Comparison of ENCODE assay signal across 8 cellular contexts in the genomic region with DNA sequence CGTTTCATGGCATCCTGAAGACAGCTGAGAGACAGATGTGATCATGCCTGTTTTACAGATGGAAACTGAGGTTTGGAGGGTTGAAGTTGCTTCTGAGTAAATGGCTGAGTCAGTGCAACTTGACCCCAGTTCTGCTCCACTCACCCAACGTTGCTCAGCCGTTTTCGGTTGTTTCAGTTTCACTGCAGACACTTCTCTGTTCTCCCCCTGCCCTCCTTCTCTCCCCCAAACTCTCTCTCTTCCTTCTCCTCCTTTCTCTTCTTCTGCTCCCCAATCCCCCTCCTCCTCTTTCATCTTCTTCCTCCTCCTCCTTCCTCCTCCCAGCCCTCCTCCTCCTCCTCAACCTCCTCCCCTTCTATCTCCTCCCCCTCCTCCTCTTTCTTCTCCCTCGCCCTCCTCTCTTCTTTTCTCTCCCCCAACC. TPM values are rescaled to one million over a fixed set of nuclear protein-coding genes. Genes with fewer than 3 reads are reported as not detected.
A peak's percentile ranks its signal among the peaks of the same experiment; 100 is the strongest.
DNase-seq lines count a peak whose midpoint lies in the region; ATAC-seq and TF ChIP-seq lines count a peak whose summit lies in the region.

No MANE protein-coding gene starts in this region.

- intact Hi-C loops in lower lobe of right lung (cut with DNase I): no loop called here
- intact Hi-C loops in tibial artery (cut with DNase I; ENCODE audit: low total_unique reads): no loop called here

- DNase-seq in GM12865 (ENCODE audit: low read depth) (peak; percentile 91), lower lobe of right lung (no peak), nucleus accumbens (lab: John Stamatoyannopoulos, UW) (no peak), tibial artery (no peak), HPDE6-E6E7 (ENCODE audit: extremely low spot score) (no peak)

- no peaks in the 10 kb centered on the region for H3K36me3 ChIP-seq in lower lobe of right lung
- no peaks in the 10 kb centered on the region for H3K36me3 ChIP-seq in tibial artery

- H3K9me3 ChIP-seq in lower lobe of right lung: no peaks in the 10 kb centered on the region
- no peaks in the 10 kb centered on the region for H3K9me3 ChIP-seq in tibial artery

- no peaks in the 10 kb centered on the region for H3K4me1 ChIP-seq in lower lobe of right lung
- no peaks in the 10 kb centered on the region for H3K4me1 ChIP-seq in tibial artery

- peak; percentile 68 for ATAC-seq in HG02623 (IDR thresholded peaks at IDR 0.05; ENCODE audit: unreplicated experiment)
- peak; percentile 56; the same call in 2 of the 3 replicates for ATAC-seq in SK-N-SH treated with all-trans-retinoic acid at 6 μM for 48 hours
- peak; percentile 45 to 54 for ATAC-seq in lower lobe of right lung
- ATAC-seq in HG03039 (IDR thresholded peaks at IDR 0.05; ENCODE audit: unreplicated experiment): no peak

- no peak for TF ChIP-seq CTCF in GM12865 (IDR thresholded peaks at IDR 0.05; ENCODE audit: insufficient read depth, low read depth, low read length, missing control alignments)
- no peak for TF ChIP-seq CTCF in lower lobe of right lung (IDR thresholded peaks at IDR 0.05)
- TF ChIP-seq CTCF in tibial artery (IDR thresholded peaks at IDR 0.05): no peak

- H3K27ac ChIP-seq in lower lobe of right lung: no peak overlapping the region
- H3K27ac ChIP-seq in tibial artery: no peak overlapping the region

- H3K27me3 ChIP-seq in lower lobe of right lung (ENCODE audit: low read depth): no peaks in the 10 kb centered on the region
- no peaks in the 10 kb centered on the region for H3K27me3 ChIP-seq in tibial artery

- H3K4me3 ChIP-seq in GM12865 (ENCODE audit: low read depth, low read length) (peak overlapping the region; percentile 1; the same call in 1 of the 2 replicates), lower lobe of right lung (no peak overlapping the region), tibial artery (no peak overlapping the region)

TF ChIP-seq in SK-N-SH treated with all-trans-retinoic acid at 6 μM for 48 hours, 23 proteins besides CTCF, POLR2A, EP300 and RAD21:
- TF ChIP-seq TOX (CRISPR knock-in tag; IDR thresholded peaks at IDR 0.05; ENCODE audit: borderline replicate concordance) (no peak), ZNF8 (CRISPR knock-in tag; IDR thresholded peaks at IDR 0.05) (no peak), TCF4 (CRISPR knock-in tag; IDR thresholded peaks at IDR 0.05; ENCODE audit: borderline replicate concordance) (no peak), TSHZ2 (CRISPR knock-in tag; IDR thresholded peaks at IDR 0.05) (no peak), CSDC2 (CRISPR knock-in tag; IDR thresholded peaks at IDR 0.05) (no peak), RARB (CRISPR knock-in tag; IDR thresholded peaks at IDR 0.05) (no peak), CSRNP3 (CRISPR knock-in tag; IDR thresholded peaks at IDR 0.05) (no peak), ZFP3 (CRISPR knock-in tag; IDR thresholded peaks at IDR 0.05) (no peak), OSR1 (CRISPR knock-in tag; IDR thresholded peaks at IDR 0.05) (no peak), ZNF70 (CRISPR knock-in tag; IDR thresholded peaks at IDR 0.05) (no peak)
TF ChIP-seq in SK-N-SH treated with all-trans-retinoic acid at 6 μM for 48 hours: peak in this region for 0.

RNA-seq across cellular contexts. Expression of gene CEP20, which starts 9.4 kb away (rescaled TPM):
- total RNA-seq in lower lobe of right lung: 24.1 TPM

RNA-seq across cellular contexts. Expression of gene MYH11, which starts 41.0 kb away (rescaled TPM):
- 102 TPM for total RNA-seq in lower lobe of right lung

RNA-seq across cellular contexts. Expression of gene ABCC1, which starts 51.6 kb away (rescaled TPM):
- total RNA-seq in lower lobe of right lung: 47.5 TPM
